8 cellular contexts compared by ENCODE assay signal in genomic region chr17:77772461-77772897, GRCh38.
A peak's percentile ranks its signal among the peaks of the same experiment; 100 is the strongest.
DNase-seq lines count a peak whose midpoint lies in the region; ATAC-seq, FAIRE-seq and TF ChIP-seq lines count a peak whose summit lies in the region.

No MANE protein-coding gene starts in this region.

- 53% methylated on average over 10 of the region's 10 CpGs for WGBS in esophagus muscularis mucosa
- WGBS in pancreas, 2 donors, result 17% methylated on average over 10 of the region's 10 CpGs

- no peaks in the 10 kb centered on the region for H3K27me3 ChIP-seq in esophagus muscularis mucosa
- no peaks in the 10 kb centered on the region for H3K27me3 ChIP-seq in pancreas

- H3K27ac ChIP-seq in esophagus muscularis mucosa (replicated peaks in 1 of 4), result no peak overlapping the region
- no peak overlapping the region for H3K27ac ChIP-seq in pancreas

- H3K36me3 ChIP-seq in esophagus muscularis mucosa, result no peaks in the 10 kb centered on the region
- H3K36me3 ChIP-seq in pancreas, result no peaks in the 10 kb centered on the region

- intact Hi-C loops in esophagus muscularis mucosa (cut with DNase I) (loop anchor here (10.0 kb wide), 1 partner anchor 242 kb away; no protein-coding TSS in a partner anchor), pancreas (cut with DNase I) (no loop called here)

- DNase-seq in NCI-H82 treated with DMSO at 0.1 percent for 48 hours (lab: John Stamatoyannopoulos, UW; ENCODE audit: unreplicated experiment), result peak; percentile 79
- peak; percentile 79 for DNase-seq in activated CD8-positive, alpha-beta memory T cell treated with anti-CD3 and anti-CD28 coated beads, Interleukin-2, amount 50 U/mL, for 48 hours
- no peak for DNase-seq in esophagus muscularis mucosa (ENCODE audit: extremely low spot score)
- DNase-seq in pancreas, result peak; percentile 10 to 81 (median 44)
- no peak for DNase-seq in NCI-H2196 treated with DMSO at 0.1 percent for 48 hours (lab: John Stamatoyannopoulos, UW; ENCODE audit: unreplicated experiment)

- ATAC-seq in pancreas, result peak in 3 of 4 donors; percentile 77 to 94 (median 91)
- no peak for ATAC-seq in GM18873 (IDR thresholded peaks at IDR 0.05; ENCODE audit: low FRiP score, unreplicated experiment)
- ATAC-seq in HG02642 (IDR thresholded peaks at IDR 0.05; ENCODE audit: poor library complexity, unreplicated experiment), result no peak

- TF ChIP-seq CTCF in GM12874 (IDR thresholded peaks at IDR 0.05; ENCODE audit: insufficient read depth, low read depth, low read length) (peak; percentile 92), esophagus muscularis mucosa (IDR thresholded peaks at IDR 0.05) (peak; percentile 44 to 70 (median 67)), pancreas (IDR thresholded peaks at IDR 0.05) (peak; percentile 22 to 48 (median 30))

- H3K9me3 ChIP-seq in esophagus muscularis mucosa (no peaks in the 10 kb centered on the region), pancreas (no peaks in the 10 kb centered on the region)

- H3K4me1 ChIP-seq in esophagus muscularis mucosa (peaks cover 7 to 32% (median 22%) of the 10 kb centered on the region in 4 donors), pancreas (no peaks in the 10 kb centered on the region)

- FAIRE-seq in pancreas (lab: Jason Lieb, UNC), result no peak

- TF ChIP-seq EP300 in esophagus muscularis mucosa (IDR thresholded peaks at IDR 0.05), result no peak

- no peak for TF ChIP-seq POLR2A in esophagus muscularis mucosa (IDR thresholded peaks at IDR 0.05; ENCODE audit: low read depth)

- H3K4me3 ChIP-seq in esophagus muscularis mucosa (no peak overlapping the region), pancreas (no peak overlapping the region)

Comparison
In these comparisons a context has a peak if more than half of its experiments do, and no peak if none do; other contexts are left out.
1. CTCF ChIP-seq: peak in every context shown above with its lines; median percentile 92 in GM12874; 67 in esophagus muscularis mucosa; 30 in pancreas.
2. DNase-seq: peak in NCI-H82 treated with DMSO at 0.1 percent for 48 hours (single experiment), activated CD8-positive, alpha-beta memory T cell treated with anti-CD3 and anti-CD28 coated beads, Interleukin-2, amount 50 U/mL, for 48 hours (single experiment) and pancreas (6 of 6); none in esophagus muscularis mucosa (single experiment) and NCI-H2196 treated with DMSO at 0.1 percent for 48 hours (single experiment).
3. ATAC-seq: peak in pancreas (3 of 4); none in GM18873 (single experiment) and HG02642 (single experiment).